In the genomic region with DNA sequence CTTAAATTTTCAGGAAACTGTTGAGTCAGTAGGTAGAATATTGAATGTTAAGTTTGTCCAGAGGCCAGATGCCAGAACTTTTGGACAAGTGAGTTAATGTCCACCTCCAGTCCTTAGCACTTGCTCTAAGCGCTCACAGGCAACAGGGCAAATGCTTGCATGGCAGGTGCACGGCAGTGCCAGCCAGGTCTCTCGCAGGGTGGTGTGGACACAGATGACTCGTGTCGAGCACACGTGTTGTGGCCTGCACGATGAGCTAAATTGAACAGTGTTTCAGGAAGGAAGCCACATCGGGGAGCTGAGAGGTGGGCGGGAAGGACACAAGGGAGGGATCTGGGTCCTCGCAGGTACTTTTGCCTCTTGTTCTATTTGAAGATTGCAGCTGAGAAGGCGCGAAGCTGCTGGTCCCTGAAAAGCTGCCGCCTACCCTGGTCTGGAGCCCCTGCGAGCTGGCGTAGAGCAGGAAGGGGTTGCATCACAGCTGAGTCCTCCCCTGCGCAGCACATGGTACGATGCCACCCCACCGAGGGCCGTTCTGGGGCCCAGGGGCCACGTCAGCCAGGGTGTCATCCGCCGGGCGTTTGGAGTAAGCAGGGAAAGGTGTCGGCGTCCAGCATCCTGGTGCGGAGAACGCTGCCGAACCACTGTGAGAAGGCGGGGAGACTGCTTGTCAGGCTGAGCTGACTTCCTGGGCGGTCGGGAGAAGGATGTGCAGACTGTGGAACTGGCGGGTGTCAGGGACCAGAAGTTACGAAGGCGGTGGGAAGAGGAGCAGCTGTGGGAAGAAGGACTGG, we compare ENCODE assay signal across 1 cellular context.
TF ChIP-seq lines count a peak whose summit lies in the region.

No MANE protein-coding gene starts in this region.

TF ChIP-seq in SK-N-SH treated with all-trans-retinoic acid at 6 μM for 48 hours, 23 proteins besides CTCF, POLR2A, EP300 and RAD21 (continued from another document):
- no peak for TF ChIP-seq ARNTL (CRISPR knock-in tag; IDR thresholded peaks at IDR 0.05; ENCODE audit: borderline replicate concordance, low read depth)
- TF ChIP-seq ZC3H10 (CRISPR knock-in tag; IDR thresholded peaks at IDR 0.05): no peak
- no peak for TF ChIP-seq GLIS3 (CRISPR knock-in tag; IDR thresholded peaks at IDR 0.05)
- no peak for TF ChIP-seq ZFP30 (CRISPR knock-in tag; IDR thresholded peaks at IDR 0.05)
